ENCODE assay signal across 11 cellular contexts in the genomic region with DNA sequence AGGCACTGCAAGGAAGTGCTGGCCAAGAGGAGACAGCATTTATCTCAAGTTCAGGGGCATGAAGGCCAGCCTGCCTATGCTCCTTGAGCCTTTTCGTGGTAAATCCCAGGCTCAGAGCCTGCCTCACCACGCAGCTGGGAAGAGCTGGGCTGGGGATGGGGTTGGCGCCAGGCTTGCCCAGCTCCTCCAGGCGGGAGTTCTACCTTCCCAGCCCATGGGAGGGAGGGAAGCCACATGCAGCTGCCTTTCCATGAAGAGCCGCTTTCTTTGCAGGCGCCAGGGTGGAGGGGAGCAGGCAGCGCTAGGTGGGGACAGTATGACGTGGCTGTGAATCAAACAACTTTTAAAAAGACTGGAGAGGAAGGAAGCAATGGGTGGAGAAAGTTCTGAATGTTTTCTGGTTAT. TPM values are rescaled to one million over a fixed set of nuclear protein-coding genes. Genes with fewer than 3 reads are reported as not detected.
DNase-seq lines count a peak whose midpoint lies in the region; ATAC-seq and TF ChIP-seq lines count a peak whose summit lies in the region.
"Had no signal": no experiment of that assay in that cellular context is flagged by ENCODE, and none has a peak within 500 bp of the region (broad histone marks: within the 10 kb centered on the region; RNA-seq: fewer than 3 reads in every experiment).

No MANE protein-coding gene starts in this region.

- DNase-seq in HT1080 (ENCODE audit: low read depth) (peak; percentile 83), choroid plexus epithelial cell (ENCODE audit: low read depth) (peak; percentile 7), islet precursor cell (peak; percentile 80), sigmoid colon (peak; percentile 66), kidney glomerular epithelial cell (lab: John Stamatoyannopoulos, UW) (no peak)
- DNase-seq in stimulated activated CD4-positive, alpha-beta T cell treated with anti-CD3 and anti-CD28 coated beads, Interleukin-12 subunit alpha, Interleukin-12 subunit beta, amount 100 ng/mL, for 4 hours = no peak
- no peak for DNase-seq in stimulated activated naive CD4-positive, alpha-beta T cell (lab: John Stamatoyannopoulos, UW)
- DNase-seq: DMS79 treated with DMSO at 0.1 percent for 48 hours, NCI-H774 had no signal

- intact Hi-C loops in sigmoid colon (cut with DNase I) = no loop called here

- no peak for TF ChIP-seq POLR2A in sigmoid colon (IDR thresholded peaks at IDR 0.05)

- peaks cover 0 to 3% (median 0%) of the 10 kb centered on the region in 4 donors for H3K4me1 ChIP-seq in sigmoid colon
- H3K4me1 ChIP-seq: tibial artery had no signal

- H3K9me3 ChIP-seq in sigmoid colon = no peaks in the 10 kb centered on the region
- H3K9me3 ChIP-seq: tibial artery had no signal

- no peak for ATAC-seq in HG03139 (IDR thresholded peaks at IDR 0.05; ENCODE audit: unreplicated experiment)

- H3K4me3 ChIP-seq in choroid plexus epithelial cell (ENCODE audit: low read depth, low read length) (no peak overlapping the region), sigmoid colon (no peak overlapping the region)
- H3K4me3 ChIP-seq: tibial artery had no signal

- 59 to 72% methylated on average over 8 of the region's 8 CpGs for WGBS in sigmoid colon, 2 donors

- H3K36me3 ChIP-seq in sigmoid colon = no peaks in the 10 kb centered on the region
- H3K36me3 ChIP-seq: tibial artery had no signal

- TF ChIP-seq CTCF in choroid plexus epithelial cell (conservative IDR thresholded peaks at IDR 0.05; ENCODE audit: low read depth, low read length) (no peak), sigmoid colon (IDR thresholded peaks at IDR 0.05) (no peak)

- no peak for TF ChIP-seq EP300 in sigmoid colon (IDR thresholded peaks at IDR 0.05)

- H3K27me3 ChIP-seq in sigmoid colon = no peaks in the 10 kb centered on the region
- H3K27me3 ChIP-seq: tibial artery had no signal

- peak overlapping the region in 3 of 4 donors; percentile 13 to 58 (median 23) for H3K27ac ChIP-seq in sigmoid colon
- H3K27ac ChIP-seq: tibial artery had no signal

RNA-seq across cellular contexts. Expression of a gene that starts 19.5 kb away (rescaled TPM):
- 9.0 and 9.1 TPM in 2 replicates for total RNA-seq in HT1080 (2014; rRNA removed; shearing (Covaris generic))
- polyA plus RNA-seq in HT1080 (2015; cell fraction: cytosol; rRNA removed) = 10.9 and 13.2 TPM in 2 replicates
- polyA plus RNA-seq in HT1080 (2015; cell fraction: nucleus; rRNA removed) = 23.1 and 29.4 TPM in 2 replicates
- 10 to 100 TPM in 1 of 4 donors, 1 to 10 TPM in 3; 5.8 to 13.3 (median 9.2) TPM for total RNA-seq in sigmoid colon
- 10 to 100 TPM in 1 of 3 donors, 1 to 10 TPM in 2; 8.0 to 12.5 (median 8.4) TPM for polyA plus RNA-seq in sigmoid colon

Comparison
In these comparisons a context has a peak if more than half of its experiments do, and no peak if none do; other contexts are left out.
1. DNase-seq: peak in HT1080 (single experiment), choroid plexus epithelial cell (single experiment), islet precursor cell (single experiment) and sigmoid colon (single experiment); none in stimulated activated CD4-positive, alpha-beta T cell treated with anti-CD3 and anti-CD28 coated beads, Interleukin-12 subunit alpha, Interleukin-12 subunit beta, amount 100 ng/mL, for 4 hours (single experiment), kidney glomerular epithelial cell (single experiment) and stimulated activated naive CD4-positive, alpha-beta T cell (0 of 6).